Comparison of ENCODE assay signal across 19 cellular contexts in genomic region chr3:45692866-45693265, GRCh38. TPM values are rescaled to one million over a fixed set of nuclear protein-coding genes. Genes with fewer than 3 reads are reported as not detected.
DNase-seq lines count a peak whose midpoint lies in the region; ATAC-seq and TF ChIP-seq lines count a peak whose summit lies in the region.
"Had no signal": no experiment of that assay in that cellular context is flagged by ENCODE, and none has a peak within 500 bp of the region (broad histone marks: within the 10 kb centered on the region; RNA-seq: fewer than 3 reads in every experiment).

No MANE protein-coding gene starts in this region.

- TF ChIP-seq CTCF in mammary epithelial cell (conservative IDR thresholded peaks at IDR 0.05 in 1 of 2, IDR thresholded peaks at IDR 0.05 in 1 of 2; ENCODE audit: extremely low read depth in 1 of 2, insufficient read depth in 1 of 2, low read depth in 1 of 2, low read length in 2 of 2) (no peak), adrenal gland (IDR thresholded peaks at IDR 0.05) (no peak)

- no peaks in the 10 kb centered on the region for H3K9me2 ChIP-seq in Karpas-422 (replicated peaks; ENCODE audit: insufficient read depth, low read length)
- H3K9me2 ChIP-seq: SK-N-SH had no signal

- DNase-seq in activated CD4-positive, alpha-beta T cell treated with anti-CD3 and anti-CD28 coated beads for 36 hours, result no peak
- no peak for DNase-seq in activated CD4-positive, alpha-beta T cell treated with anti-CD3 and anti-CD28 coated beads, Interleukin-2, amount 50 U/mL, for 4 hours
- DNase-seq in Karpas-422 (no peak), mammary epithelial cell (no peak), adrenal gland (no peak)
- no peak for DNase-seq in natural killer cell treated with Interleukin-12 subunit alpha and Interleukin-12 subunit beta and Interleukin-15 and Interleukin-18, amount 100 ng/mL, for 72 hours (ENCODE audit: low spot score)
- DNase-seq: activated CD8-positive, alpha-beta memory T cell treated with anti-CD3 and anti-CD28 coated beads, Interleukin-2, amount 50 U/mL, for 48 hours; glutamatergic neuron; GOT3; mesendoderm; NCI-H187; NCI-H524 treated with DMSO at 0.1 percent for 48 hours; SK-N-SH; stimulated activated CD4-positive, alpha-beta T cell treated with anti-CD3 and anti-CD28 coated beads, Interleukin-4, amount 100 ng/mL, for 1 hour; stimulated activated CD8-positive, alpha-beta memory T cell treated with anti-CD3 and anti-CD28 coated beads, Interleukin-4, amount 100 ng/mL, for 48 hours; upper lobe of left lung had no signal

- in situ Hi-C loops in mammary epithelial cell (cut with MboI; ENCODE audit: low sequenced_read_pairs in 2 of 2), result no loop called here

- peaks cover 43% of the 10 kb centered on the region for H3K36me3 ChIP-seq in Karpas-422 (ENCODE audit: insufficient read depth, low read length)
- peaks cover 5% of the 10 kb centered on the region for H3K36me3 ChIP-seq in mammary epithelial cell (ENCODE audit: insufficient read depth, low read length)
- H3K36me3 ChIP-seq in adrenal gland (replicated peaks in 1 of 2), result no peaks in the 10 kb centered on the region

- H3K4me3 ChIP-seq in Karpas-422 (ENCODE audit: low read length), result no peak overlapping the region
- H3K4me3 ChIP-seq in mammary epithelial cell (replicated peaks in 1 of 3; ENCODE audit: insufficient read depth in 1 of 3, low read depth in 2 of 3, low read length in 3 of 3), result no peak overlapping the region
- no peak overlapping the region for H3K4me3 ChIP-seq in adrenal gland
- H3K4me3 ChIP-seq: esophagus muscularis mucosa, upper lobe of left lung had no signal

- H3K4me3 Mint-ChIP-seq in activated CD4-positive, alpha-beta T cell treated with anti-CD3 and anti-CD28 coated beads for 36 hours, result peak overlapping the region; percentile 34
- H3K4me3 Mint-ChIP-seq in activated naive CD8-positive, alpha-beta T cell, result peak overlapping the region; percentile 97
- peak overlapping the region; percentile 93 for H3K4me3 Mint-ChIP-seq in natural killer cell treated with Interleukin-12 subunit alpha and Interleukin-12 subunit beta and Interleukin-15 and Interleukin-18, amount 100 ng/mL, for 72 hours

- POLR2A ChIA-PET in activated CD4-positive, alpha-beta T cell treated with anti-CD3 and anti-CD28 coated beads for 36 hours (lab: Charles Lee), result interaction anchor here (2.0 kb wide), 1 partner anchor 24 kb away, joined by 5 read pairs; no protein-coding TSS in a partner anchor

- intact Hi-C loops in activated CD4-positive, alpha-beta T cell treated with anti-CD3 and anti-CD28 coated beads for 36 hours (cut with DNase I, micrococcal nuclease), result loop anchor here in 1 of 2 experiments (5.0 kb wide), 2 partner anchors 149 to 224 kb away; partner anchors contain the start of gene LZTFL1
- intact Hi-C loops in mammary epithelial cell (cut with micrococcal nuclease), result no loop called here
- intact Hi-C loops in adrenal gland (cut with DNase I), result no loop called here

- peaks cover 2% of the 10 kb centered on the region for H3K27me3 Mint-ChIP-seq in activated CD4-positive, alpha-beta T cell treated with anti-CD3 and anti-CD28 coated beads for 36 hours
- no peaks in the 10 kb centered on the region for H3K27me3 Mint-ChIP-seq in activated naive CD8-positive, alpha-beta T cell
- no peaks in the 10 kb centered on the region for H3K27me3 Mint-ChIP-seq in natural killer cell treated with Interleukin-12 subunit alpha and Interleukin-12 subunit beta and Interleukin-15 and Interleukin-18, amount 100 ng/mL, for 72 hours

- ATAC-seq in activated CD4-positive, alpha-beta T cell treated with anti-CD3 and anti-CD28 coated beads for 36 hours, result no peak
- no peak for ATAC-seq in natural killer cell treated with Interleukin-12 subunit alpha and Interleukin-12 subunit beta and Interleukin-15 and Interleukin-18, amount 100 ng/mL, for 72 hours
- no peak for ATAC-seq in GM19467 (IDR thresholded peaks at IDR 0.05; ENCODE audit: unreplicated experiment)

- H3K79me2 ChIP-seq in Karpas-422 (ENCODE audit: low read length) (peaks cover 86% of the 10 kb centered on the region), mammary epithelial cell (ENCODE audit: insufficient read depth, low read length) (peaks cover 84% of the 10 kb centered on the region)

- dilution Hi-C loops in mammary epithelial cell (cut with HindIII; ENCODE audit: low sequenced_read_pairs), result no loop called here

- H3K9me3 ChIP-seq in Karpas-422 (ENCODE audit: low read length), result no peaks in the 10 kb centered on the region
- no peaks in the 10 kb centered on the region for H3K9me3 ChIP-seq in mammary epithelial cell (replicated peaks; ENCODE audit: insufficient read depth, low read length)
- H3K9me3 ChIP-seq in adrenal gland (replicated peaks in 1 of 3), result no peaks in the 10 kb centered on the region
- H3K9me3 ChIP-seq: esophagus muscularis mucosa, SK-N-SH, upper lobe of left lung had no signal

- H3K36me3 Mint-ChIP-seq in activated CD4-positive, alpha-beta T cell treated with anti-CD3 and anti-CD28 coated beads for 36 hours (ENCODE audit: low read depth), result peaks cover 46% of the 10 kb centered on the region
- peaks cover 33% of the 10 kb centered on the region for H3K36me3 Mint-ChIP-seq in activated naive CD8-positive, alpha-beta T cell
- H3K36me3 Mint-ChIP-seq in natural killer cell treated with Interleukin-12 subunit alpha and Interleukin-12 subunit beta and Interleukin-15 and Interleukin-18, amount 100 ng/mL, for 72 hours, result peaks cover 44% of the 10 kb centered on the region

- peaks cover 69% of the 10 kb centered on the region for H3K4me1 Mint-ChIP-seq in activated CD4-positive, alpha-beta T cell treated with anti-CD3 and anti-CD28 coated beads for 36 hours
- H3K4me1 Mint-ChIP-seq in activated naive CD8-positive, alpha-beta T cell (ENCODE audit: low read depth), result peaks cover 82% of the 10 kb centered on the region
- peaks cover 64 to 77% of the 10 kb centered on the region in 2 donors for H3K4me1 Mint-ChIP-seq in natural killer cell treated with Interleukin-12 subunit alpha and Interleukin-12 subunit beta and Interleukin-15 and Interleukin-18, amount 100 ng/mL, for 72 hours (ENCODE audit: low read depth in 2 of 2)

- no peak for TF ChIP-seq POLR2A in adrenal gland (IDR thresholded peaks at IDR 0.05)

- WGBS in mammary epithelial cell (ENCODE audit: low coverage, missing lambda C conversion rate), result 50% methylated on average over 3 of the region's 3 CpGs
- WGBS in adrenal gland, 4 donors, result 82 to 100% (median 93%) methylated on average over 3 of the region's 3 CpGs

- CTCF ChIA-PET in activated CD4-positive, alpha-beta T cell treated with anti-CD3 and anti-CD28 coated beads for 36 hours (lab: Charles Lee), result interaction anchor here (0.5 to 3.9 kb wide), 6 partner anchors 11 to 49 kb away, joined by 3 to 24 read pairs (median 6); no protein-coding TSS in a partner anchor
- CTCF ChIA-PET in mammary epithelial cell (lab: Charles Lee; ENCODE audit: low non-redundant PET), result no interaction called here

- H3K4me2 ChIP-seq in Karpas-422 (ENCODE audit: low read depth, low read length, poor library complexity, severe bottlenecking) (peak overlapping the region; percentile 19), mammary epithelial cell (ENCODE audit: insufficient read depth, low read depth, low read length) (no peak overlapping the region)
- H3K4me2 ChIP-seq: SK-N-SH had no signal

- 0 out of 2 replicates have a peak, but pooled peaks cover 5% of the 10 kb centered on the region for H4K20me1 ChIP-seq in Karpas-422 (ENCODE audit: insufficient read depth, low read depth, low read length)
- no peaks in the 10 kb centered on the region for H4K20me1 ChIP-seq in mammary epithelial cell (ENCODE audit: insufficient read depth, low read length)

- H3K4me1 ChIP-seq in Karpas-422 (ENCODE audit: low read length) (peaks cover 51% of the 10 kb centered on the region), mammary epithelial cell (ENCODE audit: insufficient read depth, low read length) (peaks cover 22% of the 10 kb centered on the region), adrenal gland (replicated peaks in 1 of 2) (peaks cover 32 to 57% of the 10 kb centered on the region in 2 donors)

- H3K9me3 Mint-ChIP-seq in activated CD4-positive, alpha-beta T cell treated with anti-CD3 and anti-CD28 coated beads for 36 hours (ENCODE audit: low read depth), result no peaks in the 10 kb centered on the region
- no peaks in the 10 kb centered on the region for H3K9me3 Mint-ChIP-seq in activated naive CD8-positive, alpha-beta T cell (ENCODE audit: low read depth)
- no peaks in the 10 kb centered on the region for H3K9me3 Mint-ChIP-seq in natural killer cell treated with Interleukin-12 subunit alpha and Interleukin-12 subunit beta and Interleukin-15 and Interleukin-18, amount 100 ng/mL, for 72 hours

- no peak overlapping the region for H2AFZ ChIP-seq in Karpas-422 (ENCODE audit: low read length)
- H2AFZ ChIP-seq in mammary epithelial cell (ENCODE audit: low read depth, low read length), result no peak overlapping the region

- H3K27me3 ChIP-seq in Karpas-422 (ENCODE audit: low read length), result no peaks in the 10 kb centered on the region
- H3K27me3 ChIP-seq in mammary epithelial cell (ENCODE audit: insufficient read depth, low read length), result no peaks in the 10 kb centered on the region
- H3K27me3 ChIP-seq in adrenal gland, result no peaks in the 10 kb centered on the region
- H3K27me3 ChIP-seq: esophagus muscularis mucosa, upper lobe of left lung had no signal

- BruUV-seq in mammary epithelial cell (replicated peaks; lab: Mats Ljungman, UMichigan), result no TSS peak

- H3K9ac ChIP-seq in Karpas-422 (ENCODE audit: low read length), result no peak overlapping the region
- no peak overlapping the region for H3K9ac ChIP-seq in mammary epithelial cell (ENCODE audit: insufficient read depth, low read length)
- H3K9ac ChIP-seq: SK-N-SH had no signal

- H3K27ac Mint-ChIP-seq in activated CD4-positive, alpha-beta T cell treated with anti-CD3 and anti-CD28 coated beads for 36 hours, result peak overlapping the region; percentile 97
- peak overlapping the region; percentile 97 for H3K27ac Mint-ChIP-seq in activated naive CD8-positive, alpha-beta T cell
- H3K27ac Mint-ChIP-seq in natural killer cell treated with Interleukin-12 subunit alpha and Interleukin-12 subunit beta and Interleukin-15 and Interleukin-18, amount 100 ng/mL, for 72 hours, result peak overlapping the region; percentile 98 to 99

- H3K27ac ChIP-seq in Karpas-422 (ENCODE audit: low read length), result no peak overlapping the region
- H3K27ac ChIP-seq in mammary epithelial cell (ENCODE audit: insufficient read depth, low read depth, low read length), result no peak overlapping the region
- no peak overlapping the region for H3K27ac ChIP-seq in adrenal gland

RNA-seq across cellular contexts. Expression of gene SACM1L, which starts 3.7 kb away (rescaled TPM):
- total RNA-seq in activated CD4-positive, alpha-beta T cell treated with anti-CD3 and anti-CD28 coated beads for 36 hours, result 10 to 100 TPM; 34.2 to 51.8 TPM
- total RNA-seq in Karpas-422 (2014; rRNA removed; shearing (Covaris generic); ENCODE audit: low replicate concordance), result 41.9 and 61.8 TPM in 2 replicates
- 10 to 100 TPM; 73.4 to 75.8 TPM for total RNA-seq in natural killer cell treated with Interleukin-12 subunit alpha and Interleukin-12 subunit beta and Interleukin-15 and Interleukin-18, amount 100 ng/mL, for 72 hours
- total RNA-seq in mammary epithelial cell (10 to 100 TPM; 27.8 to 39.3 TPM), adrenal gland (10 to 100 TPM; 25.9 to 56.8 (median 44.8) TPM)
- polyA plus RNA-seq in mammary epithelial cell (11.5 TPM), adrenal gland (10 to 100 TPM; 22.5 to 59.3 (median 28.6) TPM)
- 50.4 TPM for polyA minus RNA-seq in mammary epithelial cell

Comparison
In these comparisons a context has a peak if more than half of its experiments do, and no peak if none do; other contexts are left out.
1. H3K4me3 Mint-ChIP-seq: peak in every context shown above with its lines; median percentile 97 in activated naive CD8-positive, alpha-beta T cell; 93 in natural killer cell treated with Interleukin-12 subunit alpha and Interleukin-12 subunit beta and Interleukin-15 and Interleukin-18, amount 100 ng/mL, for 72 hours; 34 in activated CD4-positive, alpha-beta T cell treated with anti-CD3 and anti-CD28 coated beads for 36 hours.